Comparison of ENCODE assay signal across 8 cellular contexts in the genomic region with DNA sequence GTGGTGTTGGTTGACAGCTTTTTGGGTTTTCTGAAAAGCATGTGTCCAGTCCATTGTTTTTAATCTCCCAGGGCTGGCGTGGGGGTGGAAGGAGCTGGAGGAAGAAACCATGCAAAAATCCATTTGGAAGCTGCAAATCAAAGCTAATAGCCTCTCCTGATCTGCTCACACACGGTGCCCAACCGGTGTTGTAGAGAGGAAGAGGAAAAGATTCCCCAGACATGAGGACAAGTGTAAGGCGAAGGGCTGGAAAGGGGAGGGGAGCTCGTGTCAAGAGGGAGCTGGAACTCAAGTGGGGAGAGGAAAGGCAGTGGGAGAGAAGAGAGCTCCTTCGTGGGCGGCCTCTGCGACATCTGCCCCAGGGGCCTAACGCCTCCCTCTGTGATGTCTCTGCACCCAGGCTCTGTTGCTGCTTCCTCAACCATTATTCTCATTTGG.
DNase-seq lines count a peak whose midpoint lies in the region; TF ChIP-seq lines count a peak whose summit lies in the region.

No MANE protein-coding gene starts in this region.

- H3K4me3 ChIP-seq in ascending aorta = peak overlapping the region; percentile 26 to 46
- H3K4me3 ChIP-seq in mesodermal cell (ENCODE audit: extremely low read depth, insufficient read depth, low read length, poor library complexity, severe bottlenecking) = no peak overlapping the region

- intact Hi-C loops in activated naive CD4-positive, alpha-beta T cell treated with anti-CD3 and anti-CD28 coated beads for 36 hours (cut with micrococcal nuclease) = loop anchor here (2.0 to 5.0 kb wide), 2 partner anchors 353 to 605 kb away; a partner anchor contains a TSS
- intact Hi-C loops in ascending aorta (cut with DNase I) = loop anchor here (2.0 kb wide), 2 partner anchors 189 to 223 kb away; no protein-coding TSS in a partner anchor

- H3K27ac ChIP-seq in ascending aorta = peak overlapping the region; percentile 95 to 97
- H3K27ac ChIP-seq in mesodermal cell (ENCODE audit: low read depth, low read length, severe bottlenecking) = peak overlapping the region; percentile 100

- no peak for DNase-seq in activated naive CD4-positive, alpha-beta T cell treated with anti-CD3 and anti-CD28 coated beads for 36 hours
- DNase-seq in activated naive CD4-positive, alpha-beta T cell (lab: John Stamatoyannopoulos, UW) = no peak
- no peak for DNase-seq in ascending aorta (ENCODE audit: low spot score in 2 of 2)
- DNase-seq in type B pancreatic cell (ENCODE audit: extremely low spot score, unreplicated experiment) = no peak
- DNase-seq in NCI-H2107 (lab: John Stamatoyannopoulos, UW) = no peak
- DNase-seq in NCI-H2196 (lab: John Stamatoyannopoulos, UW; ENCODE audit: unreplicated experiment) = no peak
- DNase-seq in T1000 (lab: John Stamatoyannopoulos, UW) = no peak

- no peaks in the 10 kb centered on the region for H3K27me3 Mint-ChIP-seq in activated naive CD4-positive, alpha-beta T cell treated with anti-CD3 and anti-CD28 coated beads for 36 hours (ENCODE audit: low read depth)
- peaks cover 5% of the 10 kb centered on the region for H3K27me3 Mint-ChIP-seq in type B pancreatic cell

- H3K36me3 Mint-ChIP-seq in activated naive CD4-positive, alpha-beta T cell treated with anti-CD3 and anti-CD28 coated beads for 36 hours (ENCODE audit: low read depth) = no peaks in the 10 kb centered on the region
- H3K36me3 Mint-ChIP-seq in type B pancreatic cell = no peaks in the 10 kb centered on the region

- no peaks in the 10 kb centered on the region for H3K36me3 ChIP-seq in ascending aorta
- no peaks in the 10 kb centered on the region for H3K36me3 ChIP-seq in mesodermal cell (ENCODE audit: control insufficient read depth, insufficient read depth, low read length)

- H3K27me3 ChIP-seq in ascending aorta = no peaks in the 10 kb centered on the region

- TF ChIP-seq CTCF in ascending aorta (IDR thresholded peaks at IDR 0.05) = no peak
- no peak for TF ChIP-seq CTCF in type B pancreatic cell (conservative IDR thresholded peaks at IDR 0.05)

- no peaks in the 10 kb centered on the region for H3K9me3 Mint-ChIP-seq in activated naive CD4-positive, alpha-beta T cell treated with anti-CD3 and anti-CD28 coated beads for 36 hours
- no peaks in the 10 kb centered on the region for H3K9me3 Mint-ChIP-seq in type B pancreatic cell

- H3K4me1 Mint-ChIP-seq in activated naive CD4-positive, alpha-beta T cell treated with anti-CD3 and anti-CD28 coated beads for 36 hours (ENCODE audit: low read depth) = peaks cover 58% of the 10 kb centered on the region
- peaks cover 90% of the 10 kb centered on the region for H3K4me1 Mint-ChIP-seq in type B pancreatic cell (ENCODE audit: unreplicated experiment)

- 72 to 77% methylated on average over 2 to 5 of the region's 9 CpGs for WGBS in mesodermal cell (ENCODE audit: insufficient coverage in 2 of 2), 2 experiments

- H3K27ac Mint-ChIP-seq in activated naive CD4-positive, alpha-beta T cell treated with anti-CD3 and anti-CD28 coated beads for 36 hours = peak overlapping the region; percentile 39
- peak overlapping the region; percentile 99 for H3K27ac Mint-ChIP-seq in type B pancreatic cell

- peaks cover 43 to 81% of the 10 kb centered on the region in 2 donors for H3K4me1 ChIP-seq in ascending aorta
- peaks cover 80% of the 10 kb centered on the region for H3K4me1 ChIP-seq in mesodermal cell (ENCODE audit: control insufficient read depth, insufficient read depth, low read length, poor library complexity, severe bottlenecking)

- no peaks in the 10 kb centered on the region for H3K9me3 ChIP-seq in ascending aorta
- no peaks in the 10 kb centered on the region for H3K9me3 ChIP-seq in mesodermal cell (ENCODE audit: control insufficient read depth, low read length)

- no peak overlapping the region for H3K4me3 Mint-ChIP-seq in activated naive CD4-positive, alpha-beta T cell treated with anti-CD3 and anti-CD28 coated beads for 36 hours
- peak overlapping the region; percentile 78 for H3K4me3 Mint-ChIP-seq in type B pancreatic cell

- CTCF ChIA-PET in activated naive CD4-positive, alpha-beta T cell treated with anti-CD3 and anti-CD28 coated beads for 36 hours (lab: Charles Lee) = no interaction called here
